In the genomic region with DNA sequence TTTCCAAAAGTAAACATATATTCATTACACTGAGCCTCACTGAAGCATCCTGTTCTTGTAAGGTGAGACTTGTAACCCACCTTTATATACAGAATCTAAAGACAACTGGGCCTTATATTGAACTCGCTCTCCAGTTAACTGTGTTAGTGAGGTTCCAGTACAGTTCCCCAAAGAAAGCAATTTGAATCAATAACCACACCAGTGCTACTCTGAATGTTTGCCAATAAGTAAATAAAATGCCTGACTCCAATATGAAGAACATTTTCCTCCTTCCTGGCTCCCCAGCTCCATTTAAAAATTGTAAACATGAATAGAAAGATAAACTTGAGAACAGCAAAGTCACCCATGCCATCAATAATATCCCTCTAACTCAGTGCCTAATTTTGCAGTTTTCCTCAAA, we compare ENCODE assay signal across 20 cellular contexts. TPM values are rescaled to one million over a fixed set of nuclear protein-coding genes. Genes with fewer than 3 reads are reported as not detected.
DNase-seq lines count a peak whose midpoint lies in the region; ATAC-seq, FAIRE-seq and TF ChIP-seq lines count a peak whose summit lies in the region.
"Had no signal": no experiment of that assay in that cellular context is flagged by ENCODE, and none has a peak within 500 bp of the region (broad histone marks: within the 10 kb centered on the region; RNA-seq: fewer than 3 reads in every experiment).

No MANE protein-coding gene starts in this region.

- H3K4me1 Mint-ChIP-seq in CD8-positive, alpha-beta memory T cell, result peaks cover 66 to 83% (median 70%) of the 10 kb centered on the region in 3 donors
- peaks cover 49% of the 10 kb centered on the region for H3K4me1 Mint-ChIP-seq in osteocyte (ENCODE audit: unreplicated experiment)

- H3K14ac ChIP-seq in IMR-90 (replicated peaks; ENCODE audit: low read depth, low read length), result no peak overlapping the region

- H3K4me2 ChIP-seq in IMR-90 (ENCODE audit: low read depth, low read length), result peak overlapping the region; percentile 56; the same call in 1 of the 2 replicates

- CTCF ChIA-PET in CD8-positive, alpha-beta memory T cell (lab: Charles Lee), result no interaction called here
- CTCF ChIA-PET in IMR-90 (lab: Yijun Ruan, JAX), result no interaction called here

- in situ Hi-C loops in IMR-90 (cut with MboI; ENCODE audit: low sequenced_read_pairs), result no loop called here

- TF ChIP-seq CTCF in IMR-90 (conservative IDR thresholded peaks at IDR 0.05; ENCODE audit: low read depth, low read length) (no peak), body of pancreas (IDR thresholded peaks at IDR 0.05) (no peak), osteocyte (IDR thresholded peaks at IDR 0.05) (no peak)

- H2BK120ac ChIP-seq in IMR-90 (ENCODE audit: low read depth, low read length), result no peak overlapping the region; the same call in 1 of the 2 replicates

- H3K9me1 ChIP-seq in IMR-90 (ENCODE audit: insufficient read depth, low read length), result peaks cover 12% of the 10 kb centered on the region

- H3K4me3 ChIP-seq in CD8-positive, alpha-beta memory T cell (ENCODE audit: low read length), result no peak overlapping the region
- H3K4me3 ChIP-seq in IMR-90 (ENCODE audit: insufficient read depth, low read depth, low read length) (no peak overlapping the region), body of pancreas (no peak overlapping the region), small intestine (ENCODE audit: low read depth in 1 of 2, low read length in 2 of 2) (no peak overlapping the region)
- H3K4me3 ChIP-seq: BLaER1, Peyer's patch, tibial nerve had no signal

- no CpG with 5 or more reads among the region's 1 CpG for WGBS in IMR-90 (ENCODE audit: extremely low coverage in 2 of 2, insufficient read length in 1 of 2), 2 experiments
- WGBS in body of pancreas, 2 donors, result 13 to 21% methylated on average over 1 of the region's 1 CpG
- 88 to 100% (median 90%) methylated on average over 1 of the region's 1 CpG for WGBS in small intestine, 3 donors

- H2BK5ac ChIP-seq in IMR-90 (ENCODE audit: low read depth, low read length, poor library complexity, severe bottlenecking), result peak overlapping the region; percentile 4

- no peak overlapping the region; the same call in 1 of the 2 replicates for H2BK20ac ChIP-seq in IMR-90 (ENCODE audit: low read depth, low read length)

- H4K8ac ChIP-seq in IMR-90 (ENCODE audit: low read depth in 2 of 2, low read length in 2 of 2), result 0 out of 4 replicates have a peak overlapping the region, but pooled peaks of 1 of the 2 experiments have one; percentile 39

- no peak overlapping the region for H2AFZ ChIP-seq in IMR-90 (replicated peaks; ENCODE audit: low read length, poor library complexity)

- no peak overlapping the region for H2BK15ac ChIP-seq in IMR-90 (ENCODE audit: low read depth, low read length)

- POLR2A ChIA-PET in CD8-positive, alpha-beta memory T cell (lab: Charles Lee), result no interaction called here
- POLR2A ChIA-PET in IMR-90 (lab: Charles Lee; ENCODE audit: unreplicated experiment), result interaction anchor here (0.6 kb wide), 1 partner anchor 226 kb away, joined by 6 read pairs; no protein-coding TSS in a partner anchor

- no peaks in the 10 kb centered on the region for H3K27me3 Mint-ChIP-seq in CD8-positive, alpha-beta memory T cell
- H3K27me3 Mint-ChIP-seq in osteocyte (ENCODE audit: unreplicated experiment), result no peaks in the 10 kb centered on the region
- H3K27me3 Mint-ChIP-seq: activated CD4-positive, alpha-beta T cell treated with anti-CD3 and anti-CD28 coated beads, Interleukin-2, amount 10 ng/mL, durations not matched to agents 7 days and 5 days had no signal

- no peak overlapping the region for H3K4ac ChIP-seq in IMR-90 (ENCODE audit: low read depth, low read length)

- H3K36me3 ChIP-seq in CD8-positive, alpha-beta memory T cell (ENCODE audit: insufficient read depth, low read length), result no peaks in the 10 kb centered on the region
- no peaks in the 10 kb centered on the region; the same call in 1 of the 2 replicates for H3K36me3 ChIP-seq in IMR-90 (ENCODE audit: control insufficient read depth, insufficient read depth, low read length)
- no peaks in the 10 kb centered on the region for H3K36me3 ChIP-seq in body of pancreas (replicated peaks in 1 of 2; ENCODE audit: insufficient read depth in 1 of 2, low read depth in 2 of 2)
- no peaks in the 10 kb centered on the region for H3K36me3 ChIP-seq in small intestine (ENCODE audit: control insufficient read depth in 2 of 2, insufficient read depth in 2 of 2, low read length in 2 of 2)
- H3K36me3 ChIP-seq: Peyer's patch, tibial nerve had no signal

- no peak for TF ChIP-seq RAD21 in IMR-90 (IDR thresholded peaks at IDR 0.05; ENCODE audit: low read length)

- no peaks in the 10 kb centered on the region for H3K27me3 ChIP-seq in CD8-positive, alpha-beta memory T cell (ENCODE audit: insufficient read depth, low read length, poor library complexity, severe bottlenecking)
- no peaks in the 10 kb centered on the region for H3K27me3 ChIP-seq in IMR-90 (ENCODE audit: control insufficient read depth, insufficient read depth, low read length)
- H3K27me3 ChIP-seq in body of pancreas, result no peaks in the 10 kb centered on the region
- no peaks in the 10 kb centered on the region for H3K27me3 ChIP-seq in small intestine (ENCODE audit: control insufficient read depth in 2 of 2, insufficient read depth in 2 of 2, low read length in 2 of 2)
- H3K27me3 ChIP-seq: BLaER1, Peyer's patch, tibial nerve had no signal

- H3K56ac ChIP-seq in IMR-90 (ENCODE audit: extremely low read depth, insufficient read depth, low read length), result no peak overlapping the region

- H3K27ac Mint-ChIP-seq in CD8-positive, alpha-beta memory T cell, result peak overlapping the region in 7 of 8 donors; percentile 62 to 96 (median 80)
- H3K27ac Mint-ChIP-seq in osteocyte (ENCODE audit: unreplicated experiment), result peak overlapping the region; percentile 35
- H3K27ac Mint-ChIP-seq: activated CD4-positive, alpha-beta T cell treated with anti-CD3 and anti-CD28 coated beads, Interleukin-2, amount 10 ng/mL, durations not matched to agents 7 days and 5 days had no signal

- no peak overlapping the region for H3K27ac ChIP-seq in CD8-positive, alpha-beta memory T cell (ENCODE audit: low read depth, low read length)
- H3K27ac ChIP-seq in IMR-90 (ENCODE audit: insufficient read depth, low read length) (no peak overlapping the region), body of pancreas (peak overlapping the region; percentile 53 to 75 (median 72)), small intestine (ENCODE audit: low read depth in 1 of 2, low read length in 1 of 2) (no peak overlapping the region)
- H3K27ac ChIP-seq: BLaER1, Peyer's patch had no signal

- BruUV-seq in IMR-90 (replicated peaks; lab: Mats Ljungman, UMichigan), result no TSS peak

- no peak for FAIRE-seq in small intestine (lab: Jason Lieb, UNC)
- no peak for FAIRE-seq in frontal cortex (lab: Jason Lieb, UNC)
- FAIRE-seq: TTC549 had no signal

- no peak overlapping the region for H2AK9ac ChIP-seq in IMR-90 (replicated peaks; ENCODE audit: low read depth, low read length, poor library complexity)

- no peaks in the 10 kb centered on the region for H3K9me3 Mint-ChIP-seq in CD8-positive, alpha-beta memory T cell
- H3K9me3 Mint-ChIP-seq in osteocyte (ENCODE audit: unreplicated experiment), result no peaks in the 10 kb centered on the region
- H3K9me3 Mint-ChIP-seq: activated CD4-positive, alpha-beta T cell treated with anti-CD3 and anti-CD28 coated beads, Interleukin-2, amount 10 ng/mL, durations not matched to agents 7 days and 5 days had no signal

- peaks cover 36% of the 10 kb centered on the region for H4K20me1 ChIP-seq in IMR-90 (ENCODE audit: insufficient read depth, low read length)

- H3K4me3 Mint-ChIP-seq in CD8-positive, alpha-beta memory T cell, result peak overlapping the region in 3 of 7 donors; percentile 2 to 24 (median 20)
- no peak overlapping the region for H3K4me3 Mint-ChIP-seq in osteocyte (ENCODE audit: unreplicated experiment)
- H3K4me3 Mint-ChIP-seq: activated CD4-positive, alpha-beta T cell treated with anti-CD3 and anti-CD28 coated beads, Interleukin-2, amount 10 ng/mL, durations not matched to agents 7 days and 5 days had no signal

- no peak for DNase-seq in CD8-positive, alpha-beta memory T cell
- DNase-seq in IMR-90 (no peak), body of pancreas (no peak), osteocyte (ENCODE audit: extremely low spot score, unreplicated experiment) (no peak), small intestine (no peak), AG08396 (ENCODE audit: low spot score) (no peak), frontal cortex (ENCODE audit: low spot score in 2 of 2) (no peak)
- DNase-seq: activated CD4-positive, alpha-beta T cell treated with anti-CD3 and anti-CD28 coated beads, Interleukin-2, amount 10 ng/mL, durations not matched to agents 7 days and 5 days; activated T-cell treated with anti-CD3 and anti-CD28 coated beads for 4 hours; cerebellar nuclear complex; DMS153; NCI-H1092 treated with DMSO at 0.1 percent for 48 hours; NCI-H2171; NCI-H774; Peyer's patch; stimulated activated CD4-positive, alpha-beta T cell treated with anti-CD3 and anti-CD28 coated beads, Interleukin-4, amount 100 ng/mL, for 4 hours; stimulated activated CD8-positive, alpha-beta memory T cell treated with anti-CD3 and anti-CD28 coated beads, Interleukin-4, amount 100 ng/mL, for 48 hours had no signal

- H4K5ac ChIP-seq in IMR-90 (ENCODE audit: low read depth, low read length), result no peak overlapping the region

- H3K4me1 ChIP-seq in CD8-positive, alpha-beta memory T cell (ENCODE audit: insufficient read depth, low read length), result peaks cover 38% of the 10 kb centered on the region
- H3K4me1 ChIP-seq in IMR-90 (ENCODE audit: control insufficient read depth, insufficient read depth, low read length) (peaks cover 22% of the 10 kb centered on the region), body of pancreas (peaks cover 81% of the 10 kb centered on the region), small intestine (ENCODE audit: control insufficient read depth in 2 of 2, insufficient read depth in 1 of 2, low read depth in 1 of 2, low read length in 1 of 2) (peaks cover 0 to 17% of the 10 kb centered on the region in 2 donors)

- no peak overlapping the region; the same call in 1 of the 2 replicates for H3K18ac ChIP-seq in IMR-90 (ENCODE audit: low read depth, low read length)

- no peak overlapping the region for H3K23ac ChIP-seq in IMR-90 (ENCODE audit: low read depth, low read length)

- H3K79me1 ChIP-seq in IMR-90 (ENCODE audit: low read depth in 1 of 2, low read length in 2 of 2), result peaks cover 37 to 68% of the 10 kb centered on the region in 2 experiments

- no peaks in the 10 kb centered on the region for H3K9me3 ChIP-seq in CD8-positive, alpha-beta memory T cell (ENCODE audit: low read length)
- H3K9me3 ChIP-seq in IMR-90 (ENCODE audit: control insufficient read depth, insufficient read depth, low read length) (no peaks in the 10 kb centered on the region), body of pancreas (no peaks in the 10 kb centered on the region), small intestine (ENCODE audit: control insufficient read depth, low read depth) (no peaks in the 10 kb centered on the region)
- H3K9me3 ChIP-seq: Peyer's patch, tibial nerve had no signal

- intact Hi-C loops in IMR-90 (cut with micrococcal nuclease), result loop anchor here (5.0 kb wide), 1 partner anchor 41 kb away; no protein-coding TSS in a partner anchor
- intact Hi-C loops in body of pancreas (cut with DNase I), result no loop called here

- no peak for ATAC-seq in IMR-90 (ENCODE audit: low read depth)
- ATAC-seq in body of pancreas, result no peak

- dilution Hi-C loops in IMR-90 (cut with HindIII; ENCODE audit: low sequenced_read_pairs, unreplicated experiment), result no loop called here

- H4K91ac ChIP-seq in IMR-90 (ENCODE audit: insufficient read depth, low read depth, low read length), result no peak overlapping the region; the same call in 1 of the 2 replicates

- TF ChIP-seq POLR2A in IMR-90 (IDR thresholded peaks at IDR 0.05; ENCODE audit: low read depth, low read length), result no peak
- TF ChIP-seq POLR2A in body of pancreas (IDR thresholded peaks at IDR 0.05), result no peak

- no peak overlapping the region for H2AK5ac ChIP-seq in IMR-90 (ENCODE audit: low read depth, low read length)

- peaks cover 0 to 4% (median 0%) of the 10 kb centered on the region in 3 donors for H3K36me3 Mint-ChIP-seq in CD8-positive, alpha-beta memory T cell
- no peaks in the 10 kb centered on the region for H3K36me3 Mint-ChIP-seq in osteocyte (ENCODE audit: unreplicated experiment)

- no peak overlapping the region for H3K9ac ChIP-seq in IMR-90 (ENCODE audit: low read depth, low read length)
- H3K9ac ChIP-seq: BLaER1 had no signal

RNA-seq across cellular contexts. Expression of a gene that starts 50.1 kb away (rescaled TPM):
- 10 to 100 TPM; 44.7 to 46.9 TPM for total RNA-seq in CD8-positive, alpha-beta memory T cell
- polyA plus RNA-seq in CD8-positive, alpha-beta memory T cell, result 25.8 TPM
- total RNA-seq in IMR-90 (2012; rRNA removed) (97.1 and 100 TPM in 2 replicates), body of pancreas (10 to 100 TPM; 29.0 to 64.6 TPM), osteocyte (60.1 and 61.4 TPM in 2 replicates), frontal cortex (159 TPM)
- polyA plus RNA-seq in IMR-90 (2012; rRNA removed) (29.1 and 34.3 TPM in 2 replicates), small intestine (10 to 100 TPM; 12.2 to 18.6 (median 13.0) TPM)
- 14.9 and 17.1 TPM in 2 replicates for polyA plus RNA-seq in IMR-90 (2012; cell fraction: cytosol; rRNA removed)
- polyA plus RNA-seq in IMR-90 (2012; cell fraction: nucleus; rRNA removed; ENCODE audit: low replicate concordance), result 10.5 and 28.9 TPM in 2 replicates

Comparison
In these comparisons a context has a peak if more than half of its experiments do, and no peak if none do; other contexts are left out.
1. H3K27ac ChIP-seq: peak in body of pancreas (4 of 4); none in CD8-positive, alpha-beta memory T cell (single experiment), IMR-90 (single experiment) and small intestine (0 of 2).